8 cellular contexts compared by ENCODE assay signal in genomic region chr17:38825762-38826247, GRCh38. TPM values are rescaled to one million over a fixed set of nuclear protein-coding genes. Genes with fewer than 3 reads are reported as not detected.
A peak's percentile ranks its signal among the peaks of the same experiment; 100 is the strongest.
DNase-seq lines count a peak whose midpoint lies in the region; ATAC-seq, FAIRE-seq and TF ChIP-seq lines count a peak whose summit lies in the region.

No MANE protein-coding gene starts in this region.

- peaks cover 4% of the 10 kb centered on the region for H3K36me3 Mint-ChIP-seq in activated naive CD8-positive, alpha-beta T cell treated with anti-CD3 and anti-CD28 coated beads, Interleukin-2, amount 10 ng/mL, durations not matched to agents 7 days and 5 days

- H3K27ac ChIP-seq in kidney (ENCODE audit: low read depth in 2 of 2, low read length in 2 of 2) (peak overlapping the region; percentile 97), subcutaneous abdominal adipose tissue (ENCODE audit: low read depth, low read length) (peak overlapping the region; percentile 100)

- H3K9me3 ChIP-seq in kidney (ENCODE audit: control insufficient read depth in 1 of 2, low read length in 2 of 2) (no peaks in the 10 kb centered on the region), subcutaneous abdominal adipose tissue (ENCODE audit: control insufficient read depth in 5 of 5, low read length in 5 of 5) (no peaks in the 10 kb centered on the region)

- DNase-seq in NCI-H82 (lab: John Stamatoyannopoulos, UW) (peak; percentile 47), NCI-H82 treated with DMSO at 0.1 percent for 48 hours (lab: John Stamatoyannopoulos, UW; ENCODE audit: unreplicated experiment) (no peak), kidney (no peak), NCI-H2029 treated with DMSO at 0.1 percent for 48 hours (lab: John Stamatoyannopoulos, UW) (no peak), NCI-H2196 treated with DMSO at 0.1 percent for 48 hours (lab: John Stamatoyannopoulos, UW; ENCODE audit: unreplicated experiment) (no peak)
- peak; percentile 40 for DNase-seq in activated naive CD8-positive, alpha-beta T cell treated with anti-CD3 and anti-CD28 coated beads, Interleukin-2, amount 10 ng/mL, durations not matched to agents 7 days and 5 days

- intact Hi-C loops in kidney (cut with DNase I) = no loop called here

- H3K9ac ChIP-seq in kidney (ENCODE audit: low read length in 2 of 2) = peak overlapping the region; percentile 84 to 88
- peak overlapping the region; percentile 87 to 97 (median 94) for H3K9ac ChIP-seq in subcutaneous abdominal adipose tissue (ENCODE audit: low read length in 5 of 5)

- no peaks in the 10 kb centered on the region for H3K27me3 Mint-ChIP-seq in activated naive CD8-positive, alpha-beta T cell treated with anti-CD3 and anti-CD28 coated beads, Interleukin-2, amount 10 ng/mL, durations not matched to agents 7 days and 5 days

- peak overlapping the region; percentile 100 for H3K4me3 Mint-ChIP-seq in activated naive CD8-positive, alpha-beta T cell treated with anti-CD3 and anti-CD28 coated beads, Interleukin-2, amount 10 ng/mL, durations not matched to agents 7 days and 5 days

- H3K4me1 Mint-ChIP-seq in activated naive CD8-positive, alpha-beta T cell treated with anti-CD3 and anti-CD28 coated beads, Interleukin-2, amount 10 ng/mL, durations not matched to agents 7 days and 5 days = peaks cover 22% of the 10 kb centered on the region

- no peak for TF ChIP-seq CTCF in kidney (IDR thresholded peaks at IDR 0.05; ENCODE audit: borderline replicate concordance, extremely low read depth, insufficient read depth)

- no peak for FAIRE-seq in kidney (lab: Jason Lieb, UNC)

- H3K27ac Mint-ChIP-seq in activated naive CD8-positive, alpha-beta T cell treated with anti-CD3 and anti-CD28 coated beads, Interleukin-2, amount 10 ng/mL, durations not matched to agents 7 days and 5 days = peak overlapping the region; percentile 99

- no peaks in the 10 kb centered on the region for H3K27me3 ChIP-seq in subcutaneous abdominal adipose tissue (ENCODE audit: control insufficient read depth in 5 of 5, insufficient read depth in 4 of 5, low read length in 5 of 5)

- POLR2A ChIA-PET in activated naive CD8-positive, alpha-beta T cell treated with anti-CD3 and anti-CD28 coated beads, Interleukin-2, amount 10 ng/mL, durations not matched to agents 7 days and 5 days (lab: Charles Lee) = interaction anchor here (0.8 to 2.1 kb wide), 11 partner anchors 15 to 118 kb away, joined by 3 to 30 read pairs (median 3); partner anchors contain the start of genes LASP1, LASP1NB, PIP4K2B and RPL23

- H3K4me1 ChIP-seq in kidney (ENCODE audit: control insufficient read depth in 1 of 2, insufficient read depth in 1 of 2, low read depth in 1 of 2, low read length in 2 of 2) = peaks cover 0 to 10% of the 10 kb centered on the region in 2 donors
- peaks cover 4 to 27% (median 25%) of the 10 kb centered on the region in 5 donors for H3K4me1 ChIP-seq in subcutaneous abdominal adipose tissue (ENCODE audit: control insufficient read depth in 5 of 5, insufficient read depth in 5 of 5, low read length in 5 of 5)

- H3K4me3 ChIP-seq in kidney (ENCODE audit: low read length in 2 of 2) (peak overlapping the region; percentile 92 to 99), subcutaneous abdominal adipose tissue (ENCODE audit: low read depth in 1 of 5, low read length in 5 of 5) (peak overlapping the region; percentile 96 to 100 (median 99))

- H3K36me3 ChIP-seq in kidney (ENCODE audit: control insufficient read depth in 1 of 2, insufficient read depth in 2 of 2, low read length in 2 of 2) (peaks cover 0 to 3% of the 10 kb centered on the region in 2 donors), subcutaneous abdominal adipose tissue (ENCODE audit: control insufficient read depth in 5 of 5, insufficient read depth in 5 of 5, low read length in 5 of 5) (peaks cover 0 to 7% (median 6%) of the 10 kb centered on the region in 5 donors)

- no peak for ATAC-seq in activated naive CD8-positive, alpha-beta T cell treated with anti-CD3 and anti-CD28 coated beads, Interleukin-2, amount 10 ng/mL, durations not matched to agents 7 days and 5 days (ENCODE audit: low read depth)
- no peak for ATAC-seq in HG02885 (IDR thresholded peaks at IDR 0.05; ENCODE audit: poor library complexity, unreplicated experiment)

- H3K9me3 Mint-ChIP-seq in activated naive CD8-positive, alpha-beta T cell treated with anti-CD3 and anti-CD28 coated beads, Interleukin-2, amount 10 ng/mL, durations not matched to agents 7 days and 5 days = no peaks in the 10 kb centered on the region

RNA-seq across cellular contexts. Expression of gene CWC25, which starts 0.7 kb away (rescaled TPM):
- total RNA-seq in activated naive CD8-positive, alpha-beta T cell treated with anti-CD3 and anti-CD28 coated beads, Interleukin-2, amount 10 ng/mL, durations not matched to agents 7 days and 5 days = 10 to 100 TPM; 35.2 to 37.5 TPM
- 25.7 TPM for total RNA-seq in kidney
- 12.9 TPM for polyA plus RNA-seq in kidney (ENCODE audit: insufficient read depth, low read depth, low replicate concordance)

RNA-seq across cellular contexts. Expression of gene PIP4K2B, which starts 26.4 kb away (rescaled TPM):
- total RNA-seq in activated naive CD8-positive, alpha-beta T cell treated with anti-CD3 and anti-CD28 coated beads, Interleukin-2, amount 10 ng/mL, durations not matched to agents 7 days and 5 days = 10 to 100 TPM; 55.1 to 58.0 TPM
- 41.2 TPM for total RNA-seq in kidney
- 15.3 TPM for polyA plus RNA-seq in kidney (ENCODE audit: insufficient read depth, low read depth, low replicate concordance)

RNA-seq across cellular contexts. Expression of gene RPL23, which starts 27.7 kb away (rescaled TPM):
- 1,000 to 10,000 TPM; 1,166 to 1,188 TPM for total RNA-seq in activated naive CD8-positive, alpha-beta T cell treated with anti-CD3 and anti-CD28 coated beads, Interleukin-2, amount 10 ng/mL, durations not matched to agents 7 days and 5 days
- total RNA-seq in kidney = 1,183 TPM
- 2,399 TPM for polyA plus RNA-seq in kidney (ENCODE audit: insufficient read depth, low read depth, low replicate concordance)

RNA-seq across cellular contexts. Expression of gene LASP1, which starts 44.1 kb away (rescaled TPM):
- total RNA-seq in activated naive CD8-positive, alpha-beta T cell treated with anti-CD3 and anti-CD28 coated beads, Interleukin-2, amount 10 ng/mL, durations not matched to agents 7 days and 5 days = 100 to 1,000 TPM; 227 to 236 TPM
- total RNA-seq in kidney = 138 TPM
- polyA plus RNA-seq in kidney (ENCODE audit: insufficient read depth, low read depth, low replicate concordance) = 62.5 TPM

Comparison
In these comparisons a context has a peak if more than half of its experiments do, and no peak if none do; other contexts are left out.
1. DNase-seq: peak in NCI-H82 (single experiment) and activated naive CD8-positive, alpha-beta T cell treated with anti-CD3 and anti-CD28 coated beads, Interleukin-2, amount 10 ng/mL, durations not matched to agents 7 days and 5 days (single experiment); none in NCI-H82 treated with DMSO at 0.1 percent for 48 hours (single experiment), kidney (single experiment), NCI-H2029 treated with DMSO at 0.1 percent for 48 hours (single experiment) and NCI-H2196 treated with DMSO at 0.1 percent for 48 hours (single experiment).